ENCODE assay signal across 1 cellular context in genomic region chr3:58173029-58173669, GRCh38.
TF ChIP-seq lines count a peak whose summit lies in the region.

No MANE protein-coding gene starts in this region.

TF ChIP-seq in HepG2, 621 proteins besides CTCF, POLR2A, EP300 and RAD21 (continued from another document and continues in another):
- no peak for TF ChIP-seq SMARCE1 (IDR thresholded peaks at IDR 0.05; ENCODE audit: borderline replicate concordance)
- TF ChIP-seq ZFAT (CRISPR knock-in tag; conservative IDR thresholded peaks at IDR 0.05) = no peak
- TF ChIP-seq, protein P1, sequence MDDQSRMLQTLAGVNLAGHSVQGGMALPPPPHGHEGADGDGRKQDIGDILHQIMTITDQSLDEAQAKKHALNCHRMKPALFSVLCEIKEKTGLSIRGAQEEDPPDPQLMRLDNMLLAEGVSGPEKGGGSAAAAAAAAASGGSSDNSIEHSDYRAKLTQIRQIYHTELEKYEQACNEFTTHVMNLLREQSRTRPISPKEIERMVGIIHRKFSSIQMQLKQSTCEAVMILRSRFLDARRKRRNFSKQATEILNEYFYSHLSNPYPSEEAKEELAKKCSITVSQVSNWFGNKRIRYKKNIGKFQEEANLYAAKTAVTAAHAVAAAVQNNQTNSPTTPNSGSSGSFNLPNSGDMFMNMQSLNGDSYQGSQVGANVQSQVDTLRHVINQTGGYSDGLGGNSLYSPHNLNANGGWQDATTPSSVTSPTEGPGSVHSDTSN (CRISPR knock-in tag; IDR thresholded peaks at IDR 0.05; ENCODE audit: borderline replicate concordance) = no peak
- no peak for TF ChIP-seq ZNF362 (CRISPR knock-in tag; IDR thresholded peaks at IDR 0.05; ENCODE audit: borderline replicate concordance)
- no peak for TF ChIP-seq RFXAP (CRISPR knock-in tag; IDR thresholded peaks at IDR 0.05; ENCODE audit: borderline replicate concordance)
- TF ChIP-seq ARID2 (CRISPR knock-in tag; IDR thresholded peaks at IDR 0.05; ENCODE audit: borderline replicate concordance) = no peak
- TF ChIP-seq NR2F6 (IDR thresholded peaks at IDR 0.05) = peak; percentile 80
- peak; percentile 72 for TF ChIP-seq NR2F6 (CRISPR knock-in tag; IDR thresholded peaks at IDR 0.05)
- no peak for TF ChIP-seq ERF (CRISPR knock-in tag; IDR thresholded peaks at IDR 0.05)
- no peak for TF ChIP-seq ZBTB8A (CRISPR knock-in tag; IDR thresholded peaks at IDR 0.05; ENCODE audit: borderline replicate concordance, low read depth)
- TF ChIP-seq ADNP (CRISPR knock-in tag; IDR thresholded peaks at IDR 0.05) = no peak
- no peak for TF ChIP-seq NFYC (CRISPR knock-in tag; IDR thresholded peaks at IDR 0.05)
- TF ChIP-seq ZNF839 (CRISPR knock-in tag; IDR thresholded peaks at IDR 0.05; ENCODE audit: borderline replicate concordance) = no peak
- no peak for TF ChIP-seq ZNF703 (CRISPR knock-in tag; IDR thresholded peaks at IDR 0.05; ENCODE audit: borderline replicate concordance)
- TF ChIP-seq ZNF841 (CRISPR knock-in tag; IDR thresholded peaks at IDR 0.05; ENCODE audit: borderline replicate concordance) = no peak
- no peak for TF ChIP-seq ZNF24 (IDR thresholded peaks at IDR 0.05)
- TF ChIP-seq CERS6 (CRISPR knock-in tag; IDR thresholded peaks at IDR 0.05) = no peak
- TF ChIP-seq, protein P2, sequence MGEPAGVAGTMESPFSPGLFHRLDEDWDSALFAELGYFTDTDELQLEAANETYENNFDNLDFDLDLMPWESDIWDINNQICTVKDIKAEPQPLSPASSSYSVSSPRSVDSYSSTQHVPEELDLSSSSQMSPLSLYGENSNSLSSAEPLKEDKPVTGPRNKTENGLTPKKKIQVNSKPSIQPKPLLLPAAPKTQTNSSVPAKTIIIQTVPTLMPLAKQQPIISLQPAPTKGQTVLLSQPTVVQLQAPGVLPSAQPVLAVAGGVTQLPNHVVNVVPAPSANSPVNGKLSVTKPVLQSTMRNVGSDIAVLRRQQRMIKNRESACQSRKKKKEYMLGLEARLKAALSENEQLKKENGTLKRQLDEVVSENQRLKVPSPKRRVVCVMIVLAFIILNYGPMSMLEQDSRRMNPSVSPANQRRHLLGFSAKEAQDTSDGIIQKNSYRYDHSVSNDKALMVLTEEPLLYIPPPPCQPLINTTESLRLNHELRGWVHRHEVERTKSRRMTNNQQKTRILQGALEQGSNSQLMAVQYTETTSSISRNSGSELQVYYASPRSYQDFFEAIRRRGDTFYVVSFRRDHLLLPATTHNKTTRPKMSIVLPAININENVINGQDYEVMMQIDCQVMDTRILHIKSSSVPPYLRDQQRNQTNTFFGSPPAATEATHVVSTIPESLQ (CRISPR knock-in tag; conservative IDR thresholded peaks at IDR 0.05) = no peak
- no peak for TF ChIP-seq SALL2 (CRISPR knock-in tag; IDR thresholded peaks at IDR 0.05)
- TF ChIP-seq, protein P3, sequence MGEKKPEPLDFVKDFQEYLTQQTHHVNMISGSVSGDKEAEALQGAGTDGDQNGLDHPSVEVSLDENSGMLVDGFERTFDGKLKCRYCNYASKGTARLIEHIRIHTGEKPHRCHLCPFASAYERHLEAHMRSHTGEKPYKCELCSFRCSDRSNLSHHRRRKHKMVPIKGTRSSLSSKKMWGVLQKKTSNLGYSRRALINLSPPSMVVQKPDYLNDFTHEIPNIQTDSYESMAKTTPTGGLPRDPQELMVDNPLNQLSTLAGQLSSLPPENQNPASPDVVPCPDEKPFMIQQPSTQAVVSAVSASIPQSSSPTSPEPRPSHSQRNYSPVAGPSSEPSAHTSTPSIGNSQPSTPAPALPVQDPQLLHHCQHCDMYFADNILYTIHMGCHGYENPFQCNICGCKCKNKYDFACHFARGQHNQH (CRISPR knock-in tag; IDR thresholded peaks at IDR 0.05) = no peak
- no peak for TF ChIP-seq MTA3 (CRISPR knock-in tag; IDR thresholded peaks at IDR 0.05)
- TF ChIP-seq RFX5 (IDR thresholded peaks at IDR 0.05; ENCODE audit: low read depth, low read length) = no peak
- TF ChIP-seq, protein P4, sequence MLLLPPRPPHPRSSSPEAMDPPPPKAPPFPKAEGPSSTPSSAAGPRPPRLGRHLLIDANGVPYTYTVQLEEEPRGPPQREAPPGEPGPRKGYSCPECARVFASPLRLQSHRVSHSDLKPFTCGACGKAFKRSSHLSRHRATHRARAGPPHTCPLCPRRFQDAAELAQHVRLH (CRISPR knock-in tag; IDR thresholded peaks at IDR 0.05; ENCODE audit: borderline replicate concordance, low read depth) = no peak
- no peak for TF ChIP-seq ZZZ3 (CRISPR knock-in tag; IDR thresholded peaks at IDR 0.05; ENCODE audit: borderline replicate concordance)
- TF ChIP-seq ZC3H13 (CRISPR knock-in tag; IDR thresholded peaks at IDR 0.05) = no peak
- TF ChIP-seq KDM2A (CRISPR knock-in tag; IDR thresholded peaks at IDR 0.05; ENCODE audit: borderline replicate concordance, low read depth) = peak; percentile 53; the same call in 1 of the 2 replicates
- no peak for TF ChIP-seq ZNF709 (CRISPR knock-in tag; IDR thresholded peaks at IDR 0.05)
- TF ChIP-seq CCDC6 (CRISPR knock-in tag; IDR thresholded peaks at IDR 0.05) = 0 out of 2 replicates have a peak, but pooled peaks have one; percentile 48
- no peak for TF ChIP-seq KMT2A (CRISPR knock-in tag; IDR thresholded peaks at IDR 0.05)
- TF ChIP-seq, protein P5, sequence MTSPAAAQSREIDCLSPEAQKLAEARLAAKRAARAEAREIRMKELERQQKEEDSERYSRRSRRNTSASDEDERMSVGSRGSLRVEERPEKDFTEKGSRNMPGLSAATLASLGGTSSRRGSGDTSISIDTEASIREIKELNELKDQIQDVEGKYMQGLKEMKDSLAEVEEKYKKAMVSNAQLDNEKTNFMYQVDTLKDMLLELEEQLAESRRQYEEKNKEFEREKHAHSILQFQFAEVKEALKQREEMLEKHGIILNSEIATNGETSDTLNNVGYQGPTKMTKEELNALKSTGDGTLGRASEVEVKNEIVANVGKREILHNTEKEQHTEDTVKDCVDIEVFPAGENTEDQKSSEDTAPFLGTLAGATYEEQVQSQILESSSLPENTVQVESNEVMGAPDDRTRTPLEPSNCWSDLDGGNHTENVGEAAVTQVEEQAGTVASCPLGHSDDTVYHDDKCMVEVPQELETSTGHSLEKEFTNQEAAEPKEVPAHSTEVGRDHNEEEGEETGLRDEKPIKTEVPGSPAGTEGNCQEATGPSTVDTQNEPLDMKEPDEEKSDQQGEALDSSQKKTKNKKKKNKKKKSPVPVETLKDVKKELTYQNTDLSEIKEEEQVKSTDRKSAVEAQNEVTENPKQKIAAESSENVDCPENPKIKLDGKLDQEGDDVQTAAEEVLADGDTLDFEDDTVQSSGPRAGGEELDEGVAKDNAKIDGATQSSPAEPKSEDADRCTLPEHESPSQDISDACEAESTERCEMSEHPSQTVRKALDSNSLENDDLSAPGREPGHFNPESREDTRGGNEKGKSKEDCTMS (CRISPR knock-in tag; conservative IDR thresholded peaks at IDR 0.05) = no peak
- no peak for TF ChIP-seq CAMTA2 (CRISPR knock-in tag; IDR thresholded peaks at IDR 0.05; ENCODE audit: borderline replicate concordance)
- TF ChIP-seq ZNF615 (CRISPR knock-in tag; IDR thresholded peaks at IDR 0.05; ENCODE audit: borderline replicate concordance) = no peak
- TF ChIP-seq CREM (IDR thresholded peaks at IDR 0.05) = peak; percentile 48; the same call in 1 of the 2 replicates
- TF ChIP-seq CREM (CRISPR knock-in tag; IDR thresholded peaks at IDR 0.05) = no peak
- no peak for TF ChIP-seq ZNF12 (CRISPR knock-in tag; IDR thresholded peaks at IDR 0.05)
- no peak for TF ChIP-seq ZNF138 (CRISPR knock-in tag; IDR thresholded peaks at IDR 0.05; ENCODE audit: low read depth)
- TF ChIP-seq ZNF292 (CRISPR knock-in tag; IDR thresholded peaks at IDR 0.05; ENCODE audit: borderline replicate concordance, low read depth) = no peak
- TF ChIP-seq FIP1L1 (IDR thresholded peaks at IDR 0.05; ENCODE audit: borderline replicate concordance, insufficient read depth, low read depth, low read length) = no peak
- TF ChIP-seq POGK (CRISPR knock-in tag; conservative IDR thresholded peaks at IDR 0.05) = 0 out of 2 replicates have a peak, but pooled peaks have one; percentile 9
- no peak for TF ChIP-seq ZBTB33 (CRISPR knock-in tag; IDR thresholded peaks at IDR 0.05)
- no peak for TF ChIP-seq SP2 (CRISPR knock-in tag; IDR thresholded peaks at IDR 0.05)
- TF ChIP-seq IRF1 (CRISPR knock-in tag; IDR thresholded peaks at IDR 0.05; ENCODE audit: low read depth) = no peak
- TF ChIP-seq HNF1A (IDR thresholded peaks at IDR 0.05; ENCODE audit: low read depth) = no peak
- no peak for TF ChIP-seq HNF1A (CRISPR knock-in tag; IDR thresholded peaks at IDR 0.05; ENCODE audit: borderline replicate concordance)
- no peak for TF ChIP-seq CENPBD1 (CRISPR knock-in tag; IDR thresholded peaks at IDR 0.05; ENCODE audit: borderline replicate concordance, low read depth)
- no peak for TF ChIP-seq FOXJ3 (CRISPR knock-in tag; IDR thresholded peaks at IDR 0.05; ENCODE audit: borderline replicate concordance)
